10 cellular contexts compared by ENCODE assay signal in genomic region chr6:69816017-69816416, GRCh38. TPM values are rescaled to one million over a fixed set of nuclear protein-coding genes. Genes with fewer than 3 reads are reported as not detected.
DNase-seq lines count a peak whose midpoint lies in the region; ATAC-seq and TF ChIP-seq lines count a peak whose summit lies in the region.
"Had no signal": no experiment of that assay in that cellular context is flagged by ENCODE, and none has a peak within 500 bp of the region (broad histone marks: within the 10 kb centered on the region; RNA-seq: fewer than 3 reads in every experiment).

No MANE protein-coding gene starts in this region.

- peaks cover 3% of the 10 kb centered on the region for H3K36me3 Mint-ChIP-seq in endothelial cell (ENCODE audit: low read depth, unreplicated experiment)

- H3K4me3 Mint-ChIP-seq in endothelial cell (ENCODE audit: unreplicated experiment) = no peak overlapping the region

- H3K27me3 Mint-ChIP-seq in endothelial cell (ENCODE audit: unreplicated experiment) = no peaks in the 10 kb centered on the region

- no peak for TF ChIP-seq CTCF in endothelial cell (IDR thresholded peaks at IDR 0.05; ENCODE audit: unreplicated experiment)

- peaks cover 37% of the 10 kb centered on the region for H3K4me1 Mint-ChIP-seq in endothelial cell (ENCODE audit: unreplicated experiment)

- DNase-seq in endothelial cell (ENCODE audit: low spot score) = no peak
- no peak for DNase-seq in NCI-H2081 treated with DMSO at 0.1 percent for 48 hours (lab: John Stamatoyannopoulos, UW)
- no peak for DNase-seq in germinal center (ENCODE audit: low spot score)
- no peak for DNase-seq in HCEC 1CT
- DNase-seq in MV-4-11 (lab: John Stamatoyannopoulos, UW) = no peak
- DNase-seq: GF-D8, NCI-H1092 had no signal

- H3K9me3 Mint-ChIP-seq in endothelial cell (ENCODE audit: unreplicated experiment) = no peaks in the 10 kb centered on the region

- ATAC-seq in GM18520 (IDR thresholded peaks at IDR 0.05; ENCODE audit: unreplicated experiment) (peak; percentile 68), GM21529 (IDR thresholded peaks at IDR 0.05; ENCODE audit: unreplicated experiment) (peak; percentile 78), HG03439 (IDR thresholded peaks at IDR 0.05; ENCODE audit: unreplicated experiment) (peak; percentile 74)

- peak overlapping the region; percentile 30 for H3K27ac Mint-ChIP-seq in endothelial cell (ENCODE audit: unreplicated experiment)

RNA-seq across cellular contexts. Expression of gene LMBRD1, which starts 19.2 kb away (rescaled TPM):
- 26.5 TPM for total RNA-seq in endothelial cell (ENCODE audit: unreplicated experiment)

RNA-seq across cellular contexts. Expression of gene COL19A1, which starts 50.3 kb away (rescaled TPM):
- total RNA-seq in endothelial cell (ENCODE audit: unreplicated experiment) = 0.33 TPM
